13 cellular contexts compared by ENCODE assay signal in the genomic region with DNA sequence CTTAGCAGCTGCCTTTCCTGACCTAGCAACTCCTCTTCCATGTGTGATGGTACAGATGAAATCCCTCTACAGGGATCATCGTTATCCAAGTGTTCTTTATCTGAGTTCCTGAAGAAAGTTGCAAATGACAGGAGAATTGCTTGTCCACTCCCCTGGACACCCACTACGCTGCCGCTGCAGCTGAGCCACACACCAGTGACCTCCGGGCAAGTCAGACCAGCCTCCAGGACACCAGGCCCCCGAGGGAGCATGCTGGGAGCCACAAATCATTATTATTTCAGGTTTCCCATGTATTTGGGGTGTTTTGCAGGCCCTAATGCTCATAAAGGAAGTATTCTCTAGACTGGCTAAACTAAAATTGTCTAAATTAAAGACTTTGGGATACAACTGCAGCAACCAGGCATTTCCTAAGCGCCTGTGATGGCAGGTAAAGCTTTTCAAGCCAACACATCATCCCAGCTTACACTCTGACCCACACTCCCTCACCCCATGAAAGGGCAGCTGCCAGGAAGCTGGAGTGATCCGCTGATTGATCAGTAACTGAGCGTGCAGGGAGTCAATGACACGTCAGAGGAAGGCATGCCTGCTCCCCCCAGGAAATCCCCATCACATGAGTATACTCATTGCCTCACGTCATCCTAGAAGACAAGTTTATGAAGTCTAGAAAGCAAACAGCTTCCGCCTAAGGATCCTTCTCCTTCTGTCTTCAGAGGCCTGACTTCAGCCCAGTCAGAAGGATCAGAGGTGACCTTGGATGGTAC. TPM values are rescaled to one million over a fixed set of nuclear protein-coding genes. Genes with fewer than 3 reads are reported as not detected.
DNase-seq lines count a peak whose midpoint lies in the region; ATAC-seq and TF ChIP-seq lines count a peak whose summit lies in the region.
"Had no signal": no experiment of that assay in that cellular context is flagged by ENCODE, and none has a peak within 500 bp of the region (broad histone marks: within the 10 kb centered on the region; RNA-seq: fewer than 3 reads in every experiment).

No MANE protein-coding gene starts in this region.

- H3K27ac Mint-ChIP-seq in activated T-helper 17 cell treated with anti-CD3 and anti-CD28 coated beads, Interleukin-2, amount 50 U/mL, for 72 hours, result peak overlapping the region; percentile 52
- no peak overlapping the region for H3K27ac Mint-ChIP-seq in neural progenitor cell
- H3K27ac Mint-ChIP-seq in naive thymus-derived CD4-positive, alpha-beta T cell, result peak overlapping the region in 1 of 9 donors; percentile 16

- peak overlapping the region; percentile 17 for H2AFZ ChIP-seq in neural progenitor cell (replicated peaks)

- WGBS in sigmoid colon, 2 donors, result 75 to 80% methylated on average over 11 of the region's 11 CpGs

- intact Hi-C loops in naive thymus-derived CD4-positive, alpha-beta T cell (cut with micrococcal nuclease), result no loop called here
- intact Hi-C loops in sigmoid colon (cut with DNase I), result no loop called here

- DNase-seq in neural progenitor cell (ENCODE audit: low spot score) (no peak), sigmoid colon (no peak), epidermal melanocyte (ENCODE audit: insufficient read length, low spot score) (no peak)
- no peak for DNase-seq in naive thymus-derived CD4-positive, alpha-beta T cell
- DNase-seq: colonic mucosa, NCI-H187 had no signal

- no peaks in the 10 kb centered on the region for H3K4me1 Mint-ChIP-seq in activated T-helper 17 cell treated with anti-CD3 and anti-CD28 coated beads, Interleukin-2, amount 50 U/mL, for 72 hours
- peaks cover 2% of the 10 kb centered on the region for H3K4me1 Mint-ChIP-seq in neural progenitor cell
- H3K4me1 Mint-ChIP-seq in naive thymus-derived CD4-positive, alpha-beta T cell, result no peaks in the 10 kb centered on the region

- CTCF ChIA-PET in naive thymus-derived CD4-positive, alpha-beta T cell (lab: Charles Lee), result no interaction called here

- peak; percentile 49 for ATAC-seq in GM18861 (IDR thresholded peaks at IDR 0.05; ENCODE audit: unreplicated experiment)
- peak; percentile 84 for ATAC-seq in HG02852 (IDR thresholded peaks at IDR 0.05; ENCODE audit: unreplicated experiment)
- peak; percentile 99 for ATAC-seq in activated T-helper 17 cell treated with anti-CD3 and anti-CD28 coated beads, Interleukin-2, amount 50 U/mL, for 72 hours (replicated peaks)
- ATAC-seq in naive thymus-derived CD4-positive, alpha-beta T cell, result no peak
- ATAC-seq in HG02588 (IDR thresholded peaks at IDR 0.05; ENCODE audit: unreplicated experiment), result no peak

- TF ChIP-seq POLR2A in sigmoid colon (IDR thresholded peaks at IDR 0.05), result no peak

- H3K4me3 Mint-ChIP-seq in activated T-helper 17 cell treated with anti-CD3 and anti-CD28 coated beads, Interleukin-2, amount 50 U/mL, for 72 hours, result no peak overlapping the region
- H3K4me3 Mint-ChIP-seq in neural progenitor cell, result no peak overlapping the region
- H3K4me3 Mint-ChIP-seq in naive thymus-derived CD4-positive, alpha-beta T cell, result no peak overlapping the region

- no peaks in the 10 kb centered on the region for H3K36me3 Mint-ChIP-seq in activated T-helper 17 cell treated with anti-CD3 and anti-CD28 coated beads, Interleukin-2, amount 50 U/mL, for 72 hours (ENCODE audit: low read depth)
- H3K36me3 Mint-ChIP-seq in neural progenitor cell, result no peaks in the 10 kb centered on the region
- H3K36me3 Mint-ChIP-seq in naive thymus-derived CD4-positive, alpha-beta T cell, result peaks cover 0 to 5% (median 0%) of the 10 kb centered on the region in 5 donors

- POLR2A ChIA-PET in naive thymus-derived CD4-positive, alpha-beta T cell (lab: Charles Lee), result interaction anchor here (0.6 kb wide), 1 partner anchor 9 kb away, joined by 3 read pairs; no protein-coding TSS in a partner anchor

- no peak overlapping the region for H3K4me2 ChIP-seq in neural progenitor cell

- H3K9me3 ChIP-seq in neural progenitor cell (ENCODE audit: low read depth) (no peaks in the 10 kb centered on the region), sigmoid colon (no peaks in the 10 kb centered on the region)
- no peaks in the 10 kb centered on the region for H3K9me3 ChIP-seq in naive thymus-derived CD4-positive, alpha-beta T cell (ENCODE audit: control insufficient read depth in 2 of 3, low read length in 3 of 3)
- H3K9me3 ChIP-seq: colonic mucosa, prostate gland, upper lobe of left lung had no signal

- H3K4me3 ChIP-seq in neural progenitor cell (no peak overlapping the region), sigmoid colon (no peak overlapping the region)
- H3K4me3 ChIP-seq in naive thymus-derived CD4-positive, alpha-beta T cell (ENCODE audit: low read length), result no peak overlapping the region
- H3K4me3 ChIP-seq: colonic mucosa, lung, prostate gland, upper lobe of left lung had no signal

- no peaks in the 10 kb centered on the region for H3K79me2 ChIP-seq in neural progenitor cell (ENCODE audit: low read depth)

- TF ChIP-seq EP300 in sigmoid colon (IDR thresholded peaks at IDR 0.05), result no peak

- no peaks in the 10 kb centered on the region for H3K4me1 ChIP-seq in neural progenitor cell
- no peaks in the 10 kb centered on the region for H3K4me1 ChIP-seq in naive thymus-derived CD4-positive, alpha-beta T cell (ENCODE audit: control insufficient read depth in 2 of 2, insufficient read depth in 2 of 2, low read length in 2 of 2)
- H3K4me1 ChIP-seq in sigmoid colon, result no peaks in the 10 kb centered on the region
- H3K4me1 ChIP-seq: colonic mucosa, prostate gland, upper lobe of left lung had no signal

- H3K27me3 ChIP-seq in neural progenitor cell, result no peaks in the 10 kb centered on the region
- H3K27me3 ChIP-seq in naive thymus-derived CD4-positive, alpha-beta T cell (ENCODE audit: control insufficient read depth in 2 of 2, insufficient read depth in 2 of 2, low read length in 2 of 2), result no peaks in the 10 kb centered on the region
- H3K27me3 ChIP-seq in sigmoid colon, result no peaks in the 10 kb centered on the region
- H3K27me3 ChIP-seq: colonic mucosa, upper lobe of left lung had no signal

- no peak overlapping the region for H3K9ac ChIP-seq in neural progenitor cell

- H4K20me1 ChIP-seq in neural progenitor cell (ENCODE audit: low read depth), result no peaks in the 10 kb centered on the region

- H3K27ac ChIP-seq in neural progenitor cell (no peak overlapping the region), sigmoid colon (no peak overlapping the region)
- H3K27ac ChIP-seq in naive thymus-derived CD4-positive, alpha-beta T cell (ENCODE audit: low read depth, low read length), result no peak overlapping the region
- H3K27ac ChIP-seq: colonic mucosa, prostate gland, upper lobe of left lung had no signal

- H3K9me3 Mint-ChIP-seq in activated T-helper 17 cell treated with anti-CD3 and anti-CD28 coated beads, Interleukin-2, amount 50 U/mL, for 72 hours, result no peaks in the 10 kb centered on the region
- no peaks in the 10 kb centered on the region for H3K9me3 Mint-ChIP-seq in neural progenitor cell
- H3K9me3 Mint-ChIP-seq in naive thymus-derived CD4-positive, alpha-beta T cell, result peaks cover 0 to 4% (median 0%) of the 10 kb centered on the region in 11 donors

- no peaks in the 10 kb centered on the region for H3F3A ChIP-seq in neural progenitor cell (ENCODE audit: low read depth)

- H3K27me3 Mint-ChIP-seq in activated T-helper 17 cell treated with anti-CD3 and anti-CD28 coated beads, Interleukin-2, amount 50 U/mL, for 72 hours, result peaks cover 4% of the 10 kb centered on the region
- H3K27me3 Mint-ChIP-seq in neural progenitor cell (ENCODE audit: insufficient read depth, low read depth), result peaks cover 11% of the 10 kb centered on the region
- H3K27me3 Mint-ChIP-seq in naive thymus-derived CD4-positive, alpha-beta T cell, result peaks cover 4 to 19% (median 13%) of the 10 kb centered on the region in 5 donors

- TF ChIP-seq CTCF in neural progenitor cell (IDR thresholded peaks at IDR 0.05), result no peak
- TF ChIP-seq CTCF in sigmoid colon (IDR thresholded peaks at IDR 0.05), result no peak

- H3K36me3 ChIP-seq in neural progenitor cell (no peaks in the 10 kb centered on the region), sigmoid colon (no peaks in the 10 kb centered on the region)
- H3K36me3 ChIP-seq in naive thymus-derived CD4-positive, alpha-beta T cell (ENCODE audit: control insufficient read depth in 2 of 3, insufficient read depth in 3 of 3, low read length in 3 of 3), result no peaks in the 10 kb centered on the region
- H3K36me3 ChIP-seq: colonic mucosa, prostate gland, upper lobe of left lung had no signal

RNA-seq across cellular contexts. Expression of a gene that starts 14.4 kb away (rescaled TPM):
- total RNA-seq in activated T-helper 17 cell treated with anti-CD3 and anti-CD28 coated beads, Interleukin-2, amount 50 U/mL, for 72 hours, result under 1 TPM in 1 of 2 donors, not detected in 1; 0.19 TPM
- not detected in 2 replicates for total RNA-seq in neural progenitor cell (ENCODE audit: low replicate concordance)
- total RNA-seq in naive thymus-derived CD4-positive, alpha-beta T cell, result under 1 TPM in 2 of 5 experiments, not detected in 3; 0.20 to 0.34 TPM
- not detected for polyA plus RNA-seq in naive thymus-derived CD4-positive, alpha-beta T cell
- total RNA-seq in sigmoid colon, result 1 to 10 TPM in 1 of 4 donors, under 1 TPM in 1, not detected in 2; 0.71 to 2.2 TPM
- polyA plus RNA-seq in sigmoid colon, result 10 to 100 TPM in 2 of 3 donors, 1 to 10 TPM in 1; 6.0 to 31.0 (median 11.3) TPM

RNA-seq across cellular contexts. Expression of a gene that starts 59.5 kb away (rescaled TPM):
- 10 to 100 TPM; 25.6 to 35.6 TPM for total RNA-seq in activated T-helper 17 cell treated with anti-CD3 and anti-CD28 coated beads, Interleukin-2, amount 50 U/mL, for 72 hours
- total RNA-seq in neural progenitor cell (ENCODE audit: low replicate concordance) (0.04 and 0.31 TPM in 2 replicates), sigmoid colon (10 to 100 TPM in 1 of 4 donors, 1 to 10 TPM in 3; 5.0 to 11.0 (median 8.3) TPM)
- total RNA-seq in naive thymus-derived CD4-positive, alpha-beta T cell, result 10 to 100 TPM; 26.9 to 52.4 (median 38.3) TPM
- polyA plus RNA-seq in naive thymus-derived CD4-positive, alpha-beta T cell, result 1 to 10 TPM; 7.9 to 8.0 TPM
- 10 to 100 TPM in 1 of 3 donors, 1 to 10 TPM in 2; 6.9 to 26.5 (median 8.4) TPM for polyA plus RNA-seq in sigmoid colon

Comparison
In these comparisons a context has a peak if more than half of its experiments do, and no peak if none do; other contexts are left out.
1. ATAC-seq: peak in GM18861 (single experiment), HG02852 (single experiment) and activated T-helper 17 cell treated with anti-CD3 and anti-CD28 coated beads, Interleukin-2, amount 50 U/mL, for 72 hours (single experiment); none in naive thymus-derived CD4-positive, alpha-beta T cell (single experiment) and HG02588 (single experiment).